In the genomic region with DNA sequence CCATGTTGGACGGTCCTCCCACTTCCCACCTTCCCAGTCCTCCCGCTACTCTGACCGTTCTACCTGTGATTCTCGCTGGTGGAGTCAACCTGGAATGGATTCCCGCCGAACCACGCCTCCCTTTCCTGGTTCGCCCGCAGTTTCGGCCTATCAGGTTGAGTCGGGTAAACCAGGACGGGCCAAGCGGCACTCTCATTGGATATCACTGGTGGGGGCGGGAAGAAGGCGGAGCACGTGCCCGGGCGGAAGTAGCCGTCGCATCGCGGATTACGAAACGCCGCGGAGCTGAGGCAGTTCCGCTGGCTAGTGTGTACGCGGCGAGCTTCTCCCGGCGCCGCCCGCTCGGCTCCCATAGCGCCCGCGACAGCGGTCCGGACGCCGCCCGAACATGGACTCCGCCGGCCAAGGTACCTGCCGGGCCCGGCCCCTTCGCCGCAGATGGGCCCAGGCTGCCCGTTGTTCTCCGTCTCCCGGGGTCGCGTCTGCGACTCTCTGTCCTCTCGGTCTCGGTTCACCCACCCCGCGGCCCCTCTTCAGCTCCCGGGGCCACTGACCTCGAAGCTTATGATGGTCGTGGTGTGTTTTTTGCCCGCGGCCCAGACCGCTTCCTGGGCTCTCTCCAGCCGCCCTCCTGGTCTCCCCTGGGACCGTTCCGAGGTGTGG, we compare ENCODE assay signal across 1 cellular context.
TF ChIP-seq lines count a peak whose summit lies in the region.

A gene (plus strand): TSS at position 293 of the 663 bp plus-strand sequence. CDS start 96 bp downstream, at position 389.

TF ChIP-seq in K562, 482 proteins besides CTCF, POLR2A, EP300 and RAD21 (continued from another document and continues in another):
- TF ChIP-seq HCFC1 (IDR thresholded peaks at IDR 0.05; ENCODE audit: low read depth, low read length): peak; percentile 86
- TF ChIP-seq PTTG1 (tag; IDR thresholded peaks at IDR 0.05; ENCODE audit: low read depth): no peak
- TF ChIP-seq, protein P1, sequence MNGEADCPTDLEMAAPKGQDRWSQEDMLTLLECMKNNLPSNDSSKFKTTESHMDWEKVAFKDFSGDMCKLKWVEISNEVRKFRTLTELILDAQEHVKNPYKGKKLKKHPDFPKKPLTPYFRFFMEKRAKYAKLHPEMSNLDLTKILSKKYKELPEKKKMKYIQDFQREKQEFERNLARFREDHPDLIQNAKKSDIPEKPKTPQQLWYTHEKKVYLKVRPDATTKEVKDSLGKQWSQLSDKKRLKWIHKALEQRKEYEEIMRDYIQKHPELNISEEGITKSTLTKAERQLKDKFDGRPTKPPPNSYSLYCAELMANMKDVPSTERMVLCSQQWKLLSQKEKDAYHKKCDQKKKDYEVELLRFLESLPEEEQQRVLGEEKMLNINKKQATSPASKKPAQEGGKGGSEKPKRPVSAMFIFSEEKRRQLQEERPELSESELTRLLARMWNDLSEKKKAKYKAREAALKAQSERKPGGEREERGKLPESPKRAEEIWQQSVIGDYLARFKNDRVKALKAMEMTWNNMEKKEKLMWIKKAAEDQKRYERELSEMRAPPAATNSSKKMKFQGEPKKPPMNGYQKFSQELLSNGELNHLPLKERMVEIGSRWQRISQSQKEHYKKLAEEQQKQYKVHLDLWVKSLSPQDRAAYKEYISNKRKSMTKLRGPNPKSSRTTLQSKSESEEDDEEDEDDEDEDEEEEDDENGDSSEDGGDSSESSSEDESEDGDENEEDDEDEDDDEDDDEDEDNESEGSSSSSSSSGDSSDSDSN (IDR thresholded peaks at IDR 0.05; ENCODE audit: borderline replicate concordance in 1 of 2, low read depth in 2 of 2, low read length in 2 of 2): peak; percentile 93 to 94; a peak in 3 of 4 replicates
- no peak for TF ChIP-seq ZNF778 (CRISPR knock-in tag; IDR thresholded peaks at IDR 0.05)
- peak; percentile 92 to 93 for TF ChIP-seq FOXK2 (conservative IDR thresholded peaks at IDR 0.05 in 1 of 2, IDR thresholded peaks at IDR 0.05 in 1 of 2; ENCODE audit: low read depth in 2 of 2)
- TF ChIP-seq RFX1 (IDR thresholded peaks at IDR 0.05): no peak
- peak; percentile 74; the same call in 1 of the 2 replicates for TF ChIP-seq JUN (IDR thresholded peaks at IDR 0.05; ENCODE audit: borderline replicate concordance, low read depth, low read length)
- TF ChIP-seq JUN (CRISPR knock-in tag; IDR thresholded peaks at IDR 0.05; ENCODE audit: borderline replicate concordance): no peak
- TF ChIP-seq ZNF282 (CRISPR knock-in tag; IDR thresholded peaks at IDR 0.05): no peak
- TF ChIP-seq, protein P2, sequence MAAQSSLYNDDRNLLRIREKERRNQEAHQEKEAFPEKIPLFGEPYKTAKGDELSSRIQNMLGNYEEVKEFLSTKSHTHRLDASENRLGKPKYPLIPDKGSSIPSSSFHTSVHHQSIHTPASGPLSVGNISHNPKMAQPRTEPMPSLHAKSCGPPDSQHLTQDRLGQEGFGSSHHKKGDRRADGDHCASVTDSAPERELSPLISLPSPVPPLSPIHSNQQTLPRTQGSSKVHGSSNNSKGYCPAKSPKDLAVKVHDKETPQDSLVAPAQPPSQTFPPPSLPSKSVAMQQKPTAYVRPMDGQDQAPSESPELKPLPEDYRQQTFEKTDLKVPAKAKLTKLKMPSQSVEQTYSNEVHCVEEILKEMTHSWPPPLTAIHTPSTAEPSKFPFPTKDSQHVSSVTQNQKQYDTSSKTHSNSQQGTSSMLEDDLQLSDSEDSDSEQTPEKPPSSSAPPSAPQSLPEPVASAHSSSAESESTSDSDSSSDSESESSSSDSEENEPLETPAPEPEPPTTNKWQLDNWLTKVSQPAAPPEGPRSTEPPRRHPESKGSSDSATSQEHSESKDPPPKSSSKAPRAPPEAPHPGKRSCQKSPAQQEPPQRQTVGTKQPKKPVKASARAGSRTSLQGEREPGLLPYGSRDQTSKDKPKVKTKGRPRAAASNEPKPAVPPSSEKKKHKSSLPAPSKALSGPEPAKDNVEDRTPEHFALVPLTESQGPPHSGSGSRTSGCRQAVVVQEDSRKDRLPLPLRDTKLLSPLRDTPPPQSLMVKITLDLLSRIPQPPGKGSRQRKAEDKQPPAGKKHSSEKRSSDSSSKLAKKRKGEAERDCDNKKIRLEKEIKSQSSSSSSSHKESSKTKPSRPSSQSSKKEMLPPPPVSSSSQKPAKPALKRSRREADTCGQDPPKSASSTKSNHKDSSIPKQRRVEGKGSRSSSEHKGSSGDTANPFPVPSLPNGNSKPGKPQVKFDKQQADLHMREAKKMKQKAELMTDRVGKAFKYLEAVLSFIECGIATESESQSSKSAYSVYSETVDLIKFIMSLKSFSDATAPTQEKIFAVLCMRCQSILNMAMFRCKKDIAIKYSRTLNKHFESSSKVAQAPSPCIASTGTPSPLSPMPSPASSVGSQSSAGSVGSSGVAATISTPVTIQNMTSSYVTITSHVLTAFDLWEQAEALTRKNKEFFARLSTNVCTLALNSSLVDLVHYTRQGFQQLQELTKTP (IDR thresholded peaks at IDR 0.05; ENCODE audit: low read depth in 1 of 2, partially characterized antibody in 2 of 2): no peak
- TF ChIP-seq, protein P3, sequence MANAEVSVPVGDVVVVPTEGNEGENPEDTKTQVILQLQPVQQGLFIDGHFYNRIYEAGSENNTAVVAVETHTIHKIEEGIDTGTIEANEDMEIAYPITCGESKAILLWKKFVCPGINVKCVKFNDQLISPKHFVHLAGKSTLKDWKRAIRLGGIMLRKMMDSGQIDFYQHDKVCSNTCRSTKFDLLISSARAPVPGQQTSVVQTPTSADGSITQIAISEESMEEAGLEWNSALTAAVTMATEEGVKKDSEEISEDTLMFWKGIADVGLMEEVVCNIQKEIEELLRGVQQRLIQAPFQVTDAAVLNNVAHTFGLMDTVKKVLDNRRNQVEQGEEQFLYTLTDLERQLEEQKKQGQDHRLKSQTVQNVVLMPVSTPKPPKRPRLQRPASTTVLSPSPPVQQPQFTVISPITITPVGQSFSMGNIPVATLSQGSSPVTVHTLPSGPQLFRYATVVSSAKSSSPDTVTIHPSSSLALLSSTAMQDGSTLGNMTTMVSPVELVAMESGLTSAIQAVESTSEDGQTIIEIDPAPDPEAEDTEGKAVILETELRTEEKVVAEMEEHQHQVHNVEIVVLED (CRISPR knock-in tag; IDR thresholded peaks at IDR 0.05): peak; percentile 61; the same call in 1 of the 2 replicates
- TF ChIP-seq PYGO2 (tag; IDR thresholded peaks at IDR 0.05): no peak
- TF ChIP-seq, protein P4, sequence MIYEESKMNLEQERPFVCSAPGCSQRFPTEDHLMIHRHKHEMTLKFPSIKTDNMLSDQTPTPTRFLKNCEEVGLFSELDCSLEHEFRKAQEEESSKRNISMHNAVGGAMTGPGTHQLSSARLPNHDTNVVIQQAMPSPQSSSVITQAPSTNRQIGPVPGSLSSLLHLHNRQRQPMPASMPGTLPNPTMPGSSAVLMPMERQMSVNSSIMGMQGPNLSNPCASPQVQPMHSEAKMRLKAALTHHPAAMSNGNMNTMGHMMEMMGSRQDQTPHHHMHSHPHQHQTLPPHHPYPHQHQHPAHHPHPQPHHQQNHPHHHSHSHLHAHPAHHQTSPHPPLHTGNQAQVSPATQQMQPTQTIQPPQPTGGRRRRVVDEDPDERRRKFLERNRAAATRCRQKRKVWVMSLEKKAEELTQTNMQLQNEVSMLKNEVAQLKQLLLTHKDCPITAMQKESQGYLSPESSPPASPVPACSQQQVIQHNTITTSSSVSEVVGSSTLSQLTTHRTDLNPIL (CRISPR knock-in tag; IDR thresholded peaks at IDR 0.05): no peak
- no peak for TF ChIP-seq ZNF586 (CRISPR knock-in tag; conservative IDR thresholded peaks at IDR 0.05)
- TF ChIP-seq HNRNPUL1 (IDR thresholded peaks at IDR 0.05; ENCODE audit: low read length): no peak
- no peak for TF ChIP-seq ZNF140 (CRISPR knock-in tag; IDR thresholded peaks at IDR 0.05)
- TF ChIP-seq ETS2 (tag; IDR thresholded peaks at IDR 0.05; ENCODE audit: borderline replicate concordance, poor library complexity, severe bottlenecking): no peak
- no peak for TF ChIP-seq ZKSCAN3 (CRISPR knock-in tag; IDR thresholded peaks at IDR 0.05)
- TF ChIP-seq TGIF2 (CRISPR knock-in tag; IDR thresholded peaks at IDR 0.05): no peak
- no peak for TF ChIP-seq SOX6 (IDR thresholded peaks at IDR 0.05)
- peak; percentile 96 for TF ChIP-seq CXXC5 (CRISPR knock-in tag; IDR thresholded peaks at IDR 0.05)
- TF ChIP-seq, protein P5, sequence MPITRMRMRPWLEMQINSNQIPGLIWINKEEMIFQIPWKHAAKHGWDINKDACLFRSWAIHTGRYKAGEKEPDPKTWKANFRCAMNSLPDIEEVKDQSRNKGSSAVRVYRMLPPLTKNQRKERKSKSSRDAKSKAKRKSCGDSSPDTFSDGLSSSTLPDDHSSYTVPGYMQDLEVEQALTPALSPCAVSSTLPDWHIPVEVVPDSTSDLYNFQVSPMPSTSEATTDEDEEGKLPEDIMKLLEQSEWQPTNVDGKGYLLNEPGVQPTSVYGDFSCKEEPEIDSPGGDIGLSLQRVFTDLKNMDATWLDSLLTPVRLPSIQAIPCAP (CRISPR knock-in tag; IDR thresholded peaks at IDR 0.05; ENCODE audit: borderline replicate concordance): peak; percentile 52; the same call in 1 of the 2 replicates
- TF ChIP-seq, protein P6, sequence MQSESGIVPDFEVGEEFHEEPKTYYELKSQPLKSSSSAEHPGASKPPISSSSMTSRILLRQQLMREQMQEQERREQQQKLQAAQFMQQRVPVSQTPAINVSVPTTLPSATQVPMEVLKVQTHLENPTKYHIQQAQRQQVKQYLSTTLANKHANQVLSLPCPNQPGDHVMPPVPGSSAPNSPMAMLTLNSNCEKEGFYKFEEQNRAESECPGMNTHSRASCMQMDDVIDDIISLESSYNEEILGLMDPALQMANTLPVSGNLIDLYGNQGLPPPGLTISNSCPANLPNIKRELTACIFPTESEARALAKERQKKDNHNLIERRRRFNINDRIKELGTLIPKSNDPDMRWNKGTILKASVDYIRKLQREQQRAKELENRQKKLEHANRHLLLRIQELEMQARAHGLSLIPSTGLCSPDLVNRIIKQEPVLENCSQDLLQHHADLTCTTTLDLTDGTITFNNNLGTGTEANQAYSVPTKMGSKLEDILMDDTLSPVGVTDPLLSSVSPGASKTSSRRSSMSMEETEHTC (IDR thresholded peaks at IDR 0.05): peak; percentile 55; the same call in 1 of the 2 replicates
- no peak for TF ChIP-seq POLR3G (IDR thresholded peaks at IDR 0.05; ENCODE audit: extremely low read depth, insufficient read length, insufficient replicate concordance)
- TF ChIP-seq, protein P7, sequence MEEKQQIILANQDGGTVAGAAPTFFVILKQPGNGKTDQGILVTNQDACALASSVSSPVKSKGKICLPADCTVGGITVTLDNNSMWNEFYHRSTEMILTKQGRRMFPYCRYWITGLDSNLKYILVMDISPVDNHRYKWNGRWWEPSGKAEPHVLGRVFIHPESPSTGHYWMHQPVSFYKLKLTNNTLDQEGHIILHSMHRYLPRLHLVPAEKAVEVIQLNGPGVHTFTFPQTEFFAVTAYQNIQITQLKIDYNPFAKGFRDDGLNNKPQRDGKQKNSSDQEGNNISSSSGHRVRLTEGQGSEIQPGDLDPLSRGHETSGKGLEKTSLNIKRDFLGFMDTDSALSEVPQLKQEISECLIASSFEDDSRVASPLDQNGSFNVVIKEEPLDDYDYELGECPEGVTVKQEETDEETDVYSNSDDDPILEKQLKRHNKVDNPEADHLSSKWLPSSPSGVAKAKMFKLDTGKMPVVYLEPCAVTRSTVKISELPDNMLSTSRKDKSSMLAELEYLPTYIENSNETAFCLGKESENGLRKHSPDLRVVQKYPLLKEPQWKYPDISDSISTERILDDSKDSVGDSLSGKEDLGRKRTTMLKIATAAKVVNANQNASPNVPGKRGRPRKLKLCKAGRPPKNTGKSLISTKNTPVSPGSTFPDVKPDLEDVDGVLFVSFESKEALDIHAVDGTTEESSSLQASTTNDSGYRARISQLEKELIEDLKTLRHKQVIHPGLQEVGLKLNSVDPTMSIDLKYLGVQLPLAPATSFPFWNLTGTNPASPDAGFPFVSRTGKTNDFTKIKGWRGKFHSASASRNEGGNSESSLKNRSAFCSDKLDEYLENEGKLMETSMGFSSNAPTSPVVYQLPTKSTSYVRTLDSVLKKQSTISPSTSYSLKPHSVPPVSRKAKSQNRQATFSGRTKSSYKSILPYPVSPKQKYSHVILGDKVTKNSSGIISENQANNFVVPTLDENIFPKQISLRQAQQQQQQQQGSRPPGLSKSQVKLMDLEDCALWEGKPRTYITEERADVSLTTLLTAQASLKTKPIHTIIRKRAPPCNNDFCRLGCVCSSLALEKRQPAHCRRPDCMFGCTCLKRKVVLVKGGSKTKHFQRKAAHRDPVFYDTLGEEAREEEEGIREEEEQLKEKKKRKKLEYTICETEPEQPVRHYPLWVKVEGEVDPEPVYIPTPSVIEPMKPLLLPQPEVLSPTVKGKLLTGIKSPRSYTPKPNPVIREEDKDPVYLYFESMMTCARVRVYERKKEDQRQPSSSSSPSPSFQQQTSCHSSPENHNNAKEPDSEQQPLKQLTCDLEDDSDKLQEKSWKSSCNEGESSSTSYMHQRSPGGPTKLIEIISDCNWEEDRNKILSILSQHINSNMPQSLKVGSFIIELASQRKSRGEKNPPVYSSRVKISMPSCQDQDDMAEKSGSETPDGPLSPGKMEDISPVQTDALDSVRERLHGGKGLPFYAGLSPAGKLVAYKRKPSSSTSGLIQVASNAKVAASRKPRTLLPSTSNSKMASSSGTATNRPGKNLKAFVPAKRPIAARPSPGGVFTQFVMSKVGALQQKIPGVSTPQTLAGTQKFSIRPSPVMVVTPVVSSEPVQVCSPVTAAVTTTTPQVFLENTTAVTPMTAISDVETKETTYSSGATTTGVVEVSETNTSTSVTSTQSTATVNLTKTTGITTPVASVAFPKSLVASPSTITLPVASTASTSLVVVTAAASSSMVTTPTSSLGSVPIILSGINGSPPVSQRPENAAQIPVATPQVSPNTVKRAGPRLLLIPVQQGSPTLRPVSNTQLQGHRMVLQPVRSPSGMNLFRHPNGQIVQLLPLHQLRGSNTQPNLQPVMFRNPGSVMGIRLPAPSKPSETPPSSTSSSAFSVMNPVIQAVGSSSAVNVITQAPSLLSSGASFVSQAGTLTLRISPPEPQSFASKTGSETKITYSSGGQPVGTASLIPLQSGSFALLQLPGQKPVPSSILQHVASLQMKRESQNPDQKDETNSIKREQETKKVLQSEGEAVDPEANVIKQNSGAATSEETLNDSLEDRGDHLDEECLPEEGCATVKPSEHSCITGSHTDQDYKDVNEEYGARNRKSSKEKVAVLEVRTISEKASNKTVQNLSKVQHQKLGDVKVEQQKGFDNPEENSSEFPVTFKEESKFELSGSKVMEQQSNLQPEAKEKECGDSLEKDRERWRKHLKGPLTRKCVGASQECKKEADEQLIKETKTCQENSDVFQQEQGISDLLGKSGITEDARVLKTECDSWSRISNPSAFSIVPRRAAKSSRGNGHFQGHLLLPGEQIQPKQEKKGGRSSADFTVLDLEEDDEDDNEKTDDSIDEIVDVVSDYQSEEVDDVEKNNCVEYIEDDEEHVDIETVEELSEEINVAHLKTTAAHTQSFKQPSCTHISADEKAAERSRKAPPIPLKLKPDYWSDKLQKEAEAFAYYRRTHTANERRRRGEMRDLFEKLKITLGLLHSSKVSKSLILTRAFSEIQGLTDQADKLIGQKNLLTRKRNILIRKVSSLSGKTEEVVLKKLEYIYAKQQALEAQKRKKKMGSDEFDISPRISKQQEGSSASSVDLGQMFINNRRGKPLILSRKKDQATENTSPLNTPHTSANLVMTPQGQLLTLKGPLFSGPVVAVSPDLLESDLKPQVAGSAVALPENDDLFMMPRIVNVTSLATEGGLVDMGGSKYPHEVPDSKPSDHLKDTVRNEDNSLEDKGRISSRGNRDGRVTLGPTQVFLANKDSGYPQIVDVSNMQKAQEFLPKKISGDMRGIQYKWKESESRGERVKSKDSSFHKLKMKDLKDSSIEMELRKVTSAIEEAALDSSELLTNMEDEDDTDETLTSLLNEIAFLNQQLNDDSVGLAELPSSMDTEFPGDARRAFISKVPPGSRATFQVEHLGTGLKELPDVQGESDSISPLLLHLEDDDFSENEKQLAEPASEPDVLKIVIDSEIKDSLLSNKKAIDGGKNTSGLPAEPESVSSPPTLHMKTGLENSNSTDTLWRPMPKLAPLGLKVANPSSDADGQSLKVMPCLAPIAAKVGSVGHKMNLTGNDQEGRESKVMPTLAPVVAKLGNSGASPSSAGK (IDR thresholded peaks at IDR 0.05): peak; percentile 91
- peak; percentile 84 for TF ChIP-seq MXI1 (IDR thresholded peaks at IDR 0.05; ENCODE audit: low read depth, low read length)
- TF ChIP-seq TAF9B (IDR thresholded peaks at IDR 0.05; ENCODE audit: partially characterized antibody): peak; percentile 74
- TF ChIP-seq XRCC4 (IDR thresholded peaks at IDR 0.05; ENCODE audit: extremely low read depth, insufficient read depth, insufficient read length): no peak
- no peak; the same call in 1 of the 2 replicates for TF ChIP-seq ILF3 (IDR thresholded peaks at IDR 0.05; ENCODE audit: borderline replicate concordance)
